1 cellular context compared by ENCODE assay signal in genomic region chr9:75146229-75146628, GRCh38.
TF ChIP-seq lines count a peak whose summit lies in the region.

No MANE protein-coding gene starts in this region.

TF ChIP-seq in IMR-90, 13 proteins besides CTCF, POLR2A, EP300 and RAD21:
- TF ChIP-seq RCOR1 (IDR thresholded peaks at IDR 0.05; ENCODE audit: insufficient replicate concordance, low read length), result peak; percentile 30
- no peak for TF ChIP-seq NFE2L2 (IDR thresholded peaks at IDR 0.05; ENCODE audit: low read depth, low read length)
- TF ChIP-seq RFX5 (IDR thresholded peaks at IDR 0.05; ENCODE audit: low read depth, low read length), result no peak
- TF ChIP-seq SMC3 (IDR thresholded peaks at IDR 0.05; ENCODE audit: low read depth, low read length), result no peak
- TF ChIP-seq CEBPB (IDR thresholded peaks at IDR 0.05; ENCODE audit: low read depth, low read length), result peak; percentile 64
- TF ChIP-seq CHD1 (IDR thresholded peaks at IDR 0.05; ENCODE audit: low read depth, low read length), result no peak
- TF ChIP-seq FOS (IDR thresholded peaks at IDR 0.05; ENCODE audit: low read depth, low read length), result no peak
- no peak for TF ChIP-seq BHLHE40 (IDR thresholded peaks at IDR 0.05; ENCODE audit: low read depth, low read length)
TF ChIP-seq in IMR-90: peak in this region for 2.
